ENCODE assay signal across 8 cellular contexts in the genomic region with DNA sequence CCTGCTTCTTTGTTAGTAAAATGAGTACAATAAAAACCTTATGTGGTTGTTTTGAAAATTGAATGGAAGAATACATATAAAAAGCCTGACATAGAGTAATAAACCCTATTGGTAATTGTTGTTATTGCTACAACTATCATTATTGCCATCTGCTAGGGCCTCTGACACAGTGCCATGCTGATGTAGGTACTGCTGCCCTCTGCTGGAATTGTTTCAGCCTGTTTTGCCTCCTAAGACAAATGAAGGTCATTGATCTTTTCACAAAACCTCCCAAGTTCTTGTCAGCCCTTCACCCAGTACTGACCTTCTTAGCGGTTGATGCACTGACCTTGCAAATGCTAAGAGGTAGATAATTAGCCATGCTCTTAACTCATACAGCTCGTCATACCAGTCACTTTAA.
A peak's percentile ranks its signal among the peaks of the same experiment; 100 is the strongest.
DNase-seq lines count a peak whose midpoint lies in the region; ATAC-seq and TF ChIP-seq lines count a peak whose summit lies in the region.

No MANE protein-coding gene starts in this region.

- H3K4me2 ChIP-seq in Loucy (ENCODE audit: low read depth, low read length, poor library complexity, severe bottlenecking): no peak overlapping the region

- intact Hi-C loops in colonic mucosa (cut with DNase I): no loop called here

- H3K4me1 ChIP-seq in Loucy (ENCODE audit: insufficient read depth, low read length, poor library complexity, severe bottlenecking) (no peaks in the 10 kb centered on the region), colonic mucosa (no peaks in the 10 kb centered on the region)

- no peaks in the 10 kb centered on the region for H3K27me3 ChIP-seq in BJ (ENCODE audit: control insufficient read depth, insufficient read depth, low read length)
- H3K27me3 ChIP-seq in Loucy (ENCODE audit: insufficient read depth, low read length, poor library complexity, severe bottlenecking): no peaks in the 10 kb centered on the region
- no peaks in the 10 kb centered on the region for H3K27me3 ChIP-seq in colonic mucosa

- no peaks in the 10 kb centered on the region for H3K79me2 ChIP-seq in Loucy (ENCODE audit: insufficient read depth, low read length)

- H4K20me1 ChIP-seq in Loucy (ENCODE audit: insufficient read depth, low read length, poor library complexity, severe bottlenecking): no peaks in the 10 kb centered on the region

- H2AFZ ChIP-seq in Loucy (ENCODE audit: low read length): no peak overlapping the region

- no peaks in the 10 kb centered on the region for H3F3A ChIP-seq in Loucy (ENCODE audit: low read depth)

- peak; percentile 67 for ATAC-seq in GM18861 (IDR thresholded peaks at IDR 0.05; ENCODE audit: unreplicated experiment)

- TF ChIP-seq CTCF in BJ (IDR thresholded peaks at IDR 0.05; ENCODE audit: insufficient read depth, low read depth, low read length): peak; percentile 56
- peak; percentile 56 for TF ChIP-seq CTCF in Loucy (conservative IDR thresholded peaks at IDR 0.05; ENCODE audit: low read length)
- TF ChIP-seq CTCF in colonic mucosa (IDR thresholded peaks at IDR 0.05): peak; percentile 16
- peak; percentile 73 for TF ChIP-seq CTCF in progenitor cell of endocrine pancreas (IDR thresholded peaks at IDR 0.05; ENCODE audit: unreplicated experiment)

- H3K4me3 Mint-ChIP-seq in progenitor cell of endocrine pancreas (ENCODE audit: low read depth): no peak overlapping the region

- no peak overlapping the region for H3K27ac ChIP-seq in colonic mucosa

- H3K9me2 ChIP-seq in Loucy (replicated peaks; ENCODE audit: low read depth, low read length): no peaks in the 10 kb centered on the region

- no peaks in the 10 kb centered on the region for H3K9me3 Mint-ChIP-seq in progenitor cell of endocrine pancreas (ENCODE audit: low read depth)

- CTCF ChIA-PET in BJ (lab: Yijun Ruan, JAX): interaction anchor here (0.6 to 1.8 kb wide), 7 partner anchors 8 to 490 kb away, joined by 3 to 7 read pairs (median 3); no protein-coding TSS in a partner anchor

- H3K9ac ChIP-seq in Loucy (ENCODE audit: low read depth, low read length, poor library complexity, severe bottlenecking) (no peak overlapping the region), colonic mucosa (ENCODE audit: low read depth in 2 of 2, low read length in 2 of 2) (no peak overlapping the region)

- POLR2A ChIA-PET in BJ (lab: Charles Lee): no interaction called here

- peaks cover 19% of the 10 kb centered on the region for H3K4me1 Mint-ChIP-seq in progenitor cell of endocrine pancreas (ENCODE audit: low read depth)

- DNase-seq in BJ (ENCODE audit: low read depth): no peak
- no peak for DNase-seq in colonic mucosa
- DNase-seq in progenitor cell of endocrine pancreas (ENCODE audit: low spot score, unreplicated experiment): peak; percentile 15
- DNase-seq in glomerular visceral epithelial cell (ENCODE audit: extremely low spot score): no peak
- DNase-seq in NCI-H2227 treated with DMSO at 0.1 percent for 48 hours (lab: John Stamatoyannopoulos, UW): no peak
- DNase-seq in NCI-H1105 treated with DMSO at 0.1 percent for 48 hours (lab: John Stamatoyannopoulos, UW): no peak

- no peak overlapping the region for H3K27ac Mint-ChIP-seq in progenitor cell of endocrine pancreas

- H3K27me3 Mint-ChIP-seq in progenitor cell of endocrine pancreas: no peaks in the 10 kb centered on the region

- H3K4me3 ChIP-seq in BJ (ENCODE audit: low read depth, low read length): no peak overlapping the region
- no peak overlapping the region for H3K4me3 ChIP-seq in Loucy (ENCODE audit: low read length, poor library complexity, severe bottlenecking)
- no peak overlapping the region for H3K4me3 ChIP-seq in colonic mucosa

- no peaks in the 10 kb centered on the region for H3K36me3 Mint-ChIP-seq in progenitor cell of endocrine pancreas (ENCODE audit: insufficient read depth)

- H3K9me3 ChIP-seq in Loucy (ENCODE audit: insufficient read depth, low read depth, low read length): no peaks in the 10 kb centered on the region
- H3K9me3 ChIP-seq in colonic mucosa: no peaks in the 10 kb centered on the region

- H3K36me3 ChIP-seq in BJ (ENCODE audit: control insufficient read depth, insufficient read depth, low read length): no peaks in the 10 kb centered on the region
- no peaks in the 10 kb centered on the region for H3K36me3 ChIP-seq in Loucy (ENCODE audit: insufficient read depth, low read length)
- no peaks in the 10 kb centered on the region for H3K36me3 ChIP-seq in colonic mucosa

Comparison
In these comparisons a context has a peak if more than half of its experiments do, and no peak if none do; other contexts are left out.
1. CTCF ChIP-seq: peak in every context shown above with its lines; median percentile 73 in progenitor cell of endocrine pancreas; 56 in BJ; 56 in Loucy; 16 in colonic mucosa.